ENCODE assay signal across 1 cellular context in the genomic region with DNA sequence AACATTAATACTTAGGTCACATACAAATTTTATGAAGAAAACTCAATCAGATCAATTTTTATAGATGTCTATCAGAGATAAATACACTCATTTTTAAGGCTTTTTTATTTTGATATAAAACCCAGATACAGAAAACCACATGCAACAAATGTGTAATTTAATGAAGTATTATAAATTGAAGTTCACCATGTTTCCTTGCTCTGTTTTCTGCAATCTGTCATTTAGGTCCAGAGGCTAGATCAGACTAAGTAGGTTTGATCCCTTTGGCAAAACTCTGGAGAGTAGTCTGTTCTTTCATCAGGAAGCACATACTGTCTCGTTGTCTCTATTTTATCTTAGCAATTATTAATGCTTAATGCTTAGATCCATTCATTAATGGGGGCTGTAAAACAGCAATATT.
A peak's percentile ranks its signal among the peaks of the same experiment; 100 is the strongest.
TF ChIP-seq lines count a peak whose summit lies in the region.

No MANE protein-coding gene starts in this region.

TF ChIP-seq in SK-N-SH, 30 proteins besides CTCF, POLR2A, EP300 and RAD21 (continued from another document):
- TF ChIP-seq TCF12 (IDR thresholded peaks at IDR 0.05) (no peak), FOXM1 (IDR thresholded peaks at IDR 0.05; ENCODE audit: low read depth) (no peak), NFIC (IDR thresholded peaks at IDR 0.05; ENCODE audit: borderline replicate concordance) (no peak), CHD2 (IDR thresholded peaks at IDR 0.05; ENCODE audit: low read length, partially characterized antibody) (peak; percentile 27), SMC3 (IDR thresholded peaks at IDR 0.05; ENCODE audit: low read depth, low read length) (no peak), RCOR1 (IDR thresholded peaks at IDR 0.05; ENCODE audit: low read length) (peak; percentile 67), JUND (IDR thresholded peaks at IDR 0.05) (no peak), MXI1 (IDR thresholded peaks at IDR 0.05; ENCODE audit: low read depth, low read length) (no peak), TEAD4 (IDR thresholded peaks at IDR 0.05; ENCODE audit: borderline replicate concordance, insufficient read depth) (no peak), FOSL2 (IDR thresholded peaks at IDR 0.05; ENCODE audit: borderline replicate concordance, low read depth) (no peak), FOXJ3 (CRISPR knock-in tag; IDR thresholded peaks at IDR 0.05) (peak; percentile 39; the same call in 1 of the 2 replicates), RFX5 (IDR thresholded peaks at IDR 0.05; ENCODE audit: low read length) (no peak)
- TF ChIP-seq, protein P1, sequence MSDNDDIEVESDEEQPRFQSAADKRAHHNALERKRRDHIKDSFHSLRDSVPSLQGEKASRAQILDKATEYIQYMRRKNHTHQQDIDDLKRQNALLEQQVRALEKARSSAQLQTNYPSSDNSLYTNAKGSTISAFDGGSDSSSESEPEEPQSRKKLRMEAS (IDR thresholded peaks at IDR 0.05; ENCODE audit: low read depth), result no peak
- TF ChIP-seq, protein P2, sequence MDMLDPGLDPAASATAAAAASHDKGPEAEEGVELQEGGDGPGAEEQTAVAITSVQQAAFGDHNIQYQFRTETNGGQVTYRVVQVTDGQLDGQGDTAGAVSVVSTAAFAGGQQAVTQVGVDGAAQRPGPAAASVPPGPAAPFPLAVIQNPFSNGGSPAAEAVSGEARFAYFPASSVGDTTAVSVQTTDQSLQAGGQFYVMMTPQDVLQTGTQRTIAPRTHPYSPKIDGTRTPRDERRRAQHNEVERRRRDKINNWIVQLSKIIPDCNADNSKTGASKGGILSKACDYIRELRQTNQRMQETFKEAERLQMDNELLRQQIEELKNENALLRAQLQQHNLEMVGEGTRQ (IDR thresholded peaks at IDR 0.05; ENCODE audit: borderline replicate concordance, low read depth, low read length), result no peak
- TF ChIP-seq, protein P3, sequence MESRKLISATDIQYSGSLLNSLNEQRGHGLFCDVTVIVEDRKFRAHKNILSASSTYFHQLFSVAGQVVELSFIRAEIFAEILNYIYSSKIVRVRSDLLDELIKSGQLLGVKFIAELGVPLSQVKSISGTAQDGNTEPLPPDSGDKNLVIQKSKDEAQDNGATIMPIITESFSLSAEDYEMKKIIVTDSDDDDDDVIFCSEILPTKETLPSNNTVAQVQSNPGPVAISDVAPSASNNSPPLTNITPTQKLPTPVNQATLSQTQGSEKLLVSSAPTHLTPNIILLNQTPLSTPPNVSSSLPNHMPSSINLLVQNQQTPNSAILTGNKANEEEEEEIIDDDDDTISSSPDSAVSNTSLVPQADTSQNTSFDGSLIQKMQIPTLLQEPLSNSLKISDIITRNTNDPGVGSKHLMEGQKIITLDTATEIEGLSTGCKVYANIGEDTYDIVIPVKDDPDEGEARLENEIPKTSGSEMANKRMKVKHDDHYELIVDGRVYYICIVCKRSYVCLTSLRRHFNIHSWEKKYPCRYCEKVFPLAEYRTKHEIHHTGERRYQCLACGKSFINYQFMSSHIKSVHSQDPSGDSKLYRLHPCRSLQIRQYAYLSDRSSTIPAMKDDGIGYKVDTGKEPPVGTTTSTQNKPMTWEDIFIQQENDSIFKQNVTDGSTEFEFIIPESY (IDR thresholded peaks at IDR 0.05; ENCODE audit: borderline replicate concordance, low read depth), result no peak
